ENCODE assay signal across 1 cellular context in the genomic region with DNA sequence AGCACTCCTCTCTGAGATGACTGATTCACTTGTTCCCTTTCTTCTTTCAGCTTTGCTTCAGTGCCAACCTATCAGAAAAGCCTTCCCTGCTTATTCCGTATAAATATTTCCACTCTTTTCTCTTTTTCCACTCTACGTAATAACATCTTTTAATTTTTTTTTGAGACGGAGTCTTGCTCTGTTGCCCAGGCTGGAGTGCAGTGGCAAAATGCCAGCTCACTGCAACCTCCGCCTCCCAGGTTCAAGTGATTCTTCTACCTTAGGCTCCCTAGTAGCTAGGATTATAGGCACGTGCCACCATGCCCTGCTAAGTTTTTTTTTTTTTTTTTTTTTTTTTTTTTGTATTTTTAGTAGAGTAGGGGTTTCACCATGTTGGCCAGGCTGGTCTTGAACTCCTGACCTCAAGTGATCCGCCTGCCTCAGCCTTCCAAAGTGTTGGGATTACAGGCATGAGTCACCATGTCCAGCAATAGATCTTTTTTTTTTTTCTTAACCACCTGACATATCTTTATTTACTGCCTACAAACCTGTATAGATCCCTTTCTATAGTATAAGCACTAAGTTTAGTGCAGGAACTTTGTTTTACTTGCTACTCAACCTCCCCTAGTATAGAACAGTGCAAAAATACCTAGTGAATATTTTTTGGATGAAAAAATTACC.
A peak's percentile ranks its signal among the peaks of the same experiment; 100 is the strongest.
TF ChIP-seq lines count a peak whose summit lies in the region.
"Not testable (repeated sequence)": the region's sequence is repeated elsewhere in the genome, so short reads cannot be mapped to it uniquely, and the experiment has no call there.

No MANE protein-coding gene starts in this region.

TF ChIP-seq in K562, 482 proteins besides CTCF, POLR2A, EP300 and RAD21:
- TF ChIP-seq MEIS2 (IDR thresholded peaks at IDR 0.05; ENCODE audit: partially characterized antibody) (peak; percentile 65), JUND (IDR thresholded peaks at IDR 0.05; ENCODE audit: borderline replicate concordance, low read depth, low read length) (peak; percentile 27; the same call in 1 of the 2 replicates), ZNF384 (IDR thresholded peaks at IDR 0.05; ENCODE audit: low read depth, low read length) (peak; percentile 59), NFIC (IDR thresholded peaks at IDR 0.05) (peak; percentile 87), FOSL1 (tag; conservative IDR thresholded peaks at IDR 0.05) (peak; percentile 67), ZNF121 (CRISPR knock-in tag; conservative IDR thresholded peaks at IDR 0.05) (peak; percentile 59; the same call in 1 of the 2 replicates), PKNOX1 (IDR thresholded peaks at IDR 0.05) (peak; percentile 56)
- not testable (repeated sequence) for TF ChIP-seq JUND (tag; IDR thresholded peaks at IDR 0.05; ENCODE audit: borderline replicate concordance, low read depth, low read length)
- TF ChIP-seq, protein P1, sequence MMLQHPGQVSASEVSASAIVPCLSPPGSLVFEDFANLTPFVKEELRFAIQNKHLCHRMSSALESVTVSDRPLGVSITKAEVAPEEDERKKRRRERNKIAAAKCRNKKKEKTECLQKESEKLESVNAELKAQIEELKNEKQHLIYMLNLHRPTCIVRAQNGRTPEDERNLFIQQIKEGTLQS (IDR thresholded peaks at IDR 0.05), result peak; percentile 59; the same call in 1 of the 2 replicates
- TF ChIP-seq, protein P1 (CRISPR knock-in tag; conservative IDR thresholded peaks at IDR 0.05), result not testable (repeated sequence)
